19 cellular contexts compared by ENCODE assay signal in genomic region chr16:85657996-85658395, GRCh38.
"Had no signal": no experiment of that assay in that cellular context is flagged by ENCODE, and none has a peak within 500 bp of the region (broad histone marks: within the 10 kb centered on the region; RNA-seq: fewer than 3 reads in every experiment).

No MANE protein-coding gene starts in this region.

- H3K4me3 Mint-ChIP-seq: dendritic cell treated with granulocyte-macrophage colony-stimulating factor and Interleukin-4, amounts not matched to agents 40 ng/mL and 50 ng/mL, for 4 days; effector memory CD8-positive, alpha-beta T cell; immature natural killer cell; nephron; stimulated activated naive B cell treated with anti-CD40 and anti-IgM and Interleukin-4, amounts not matched to agents 10 μg/mL and 1 μg/mL and 100 μg/mL, for 72 hours; type B pancreatic cell had no signal

- H3K27me3 ChIP-seq: esophagus muscularis mucosa, gastrocnemius medialis, right lobe of liver, suprapubic skin, thyroid gland had no signal

- DNase-seq: effector memory CD8-positive, alpha-beta T cell; gastrocnemius medialis; immature natural killer cell; left colon; mammary epithelial cell; occipital lobe; retina; stimulated activated CD4-positive, alpha-beta T cell treated with anti-CD3 and anti-CD28 coated beads, Interleukin-2, amount 100 ng/mL, for 24 hours; stimulated activated CD4-positive, alpha-beta T cell treated with anti-CD3 and anti-CD28 coated beads, Interleukin-4, amount 100 ng/mL, for 4 hours; stimulated activated naive B cell treated with anti-CD40 and anti-IgM and Interleukin-4, amounts not matched to agents 10 μg/mL and 1 μg/mL and 100 μg/mL, for 72 hours; thyroid gland had no signal

- H3K27me3 Mint-ChIP-seq: dendritic cell treated with granulocyte-macrophage colony-stimulating factor and Interleukin-4, amounts not matched to agents 40 ng/mL and 50 ng/mL, for 4 days; effector memory CD8-positive, alpha-beta T cell; stimulated activated naive B cell treated with anti-CD40 and anti-IgM and Interleukin-4, amounts not matched to agents 10 μg/mL and 1 μg/mL and 100 μg/mL, for 72 hours; type B pancreatic cell had no signal

- H3K4me1 ChIP-seq: right lobe of liver had no signal

- H3K9me3 ChIP-seq: esophagus muscularis mucosa, gastrocnemius medialis, psoas muscle, right lobe of liver, suprapubic skin, thyroid gland had no signal

- ATAC-seq: effector memory CD8-positive, alpha-beta T cell; gastrocnemius medialis; left colon; psoas muscle; right lobe of liver; stimulated activated naive B cell treated with anti-CD40 and anti-IgM and Interleukin-4, amounts not matched to agents 10 μg/mL and 1 μg/mL and 100 μg/mL, for 72 hours had no signal

- H3K27ac Mint-ChIP-seq: dendritic cell treated with granulocyte-macrophage colony-stimulating factor and Interleukin-4, amounts not matched to agents 40 ng/mL and 50 ng/mL, for 4 days; nephron; type B pancreatic cell had no signal

- H3K27ac ChIP-seq: epithelial cell of prostate, right lobe of liver, suprapubic skin had no signal

- H3K4me3 ChIP-seq: esophagus muscularis mucosa, gastrocnemius medialis, psoas muscle, right lobe of liver, suprapubic skin, thyroid gland had no signal

- H3K9me3 Mint-ChIP-seq: dendritic cell treated with granulocyte-macrophage colony-stimulating factor and Interleukin-4, amounts not matched to agents 40 ng/mL and 50 ng/mL, for 4 days; effector memory CD8-positive, alpha-beta T cell; immature natural killer cell; nephron; stimulated activated naive B cell treated with anti-CD40 and anti-IgM and Interleukin-4, amounts not matched to agents 10 μg/mL and 1 μg/mL and 100 μg/mL, for 72 hours; type B pancreatic cell had no signal
